ENCODE assay signal across 8 cellular contexts in the genomic region with DNA sequence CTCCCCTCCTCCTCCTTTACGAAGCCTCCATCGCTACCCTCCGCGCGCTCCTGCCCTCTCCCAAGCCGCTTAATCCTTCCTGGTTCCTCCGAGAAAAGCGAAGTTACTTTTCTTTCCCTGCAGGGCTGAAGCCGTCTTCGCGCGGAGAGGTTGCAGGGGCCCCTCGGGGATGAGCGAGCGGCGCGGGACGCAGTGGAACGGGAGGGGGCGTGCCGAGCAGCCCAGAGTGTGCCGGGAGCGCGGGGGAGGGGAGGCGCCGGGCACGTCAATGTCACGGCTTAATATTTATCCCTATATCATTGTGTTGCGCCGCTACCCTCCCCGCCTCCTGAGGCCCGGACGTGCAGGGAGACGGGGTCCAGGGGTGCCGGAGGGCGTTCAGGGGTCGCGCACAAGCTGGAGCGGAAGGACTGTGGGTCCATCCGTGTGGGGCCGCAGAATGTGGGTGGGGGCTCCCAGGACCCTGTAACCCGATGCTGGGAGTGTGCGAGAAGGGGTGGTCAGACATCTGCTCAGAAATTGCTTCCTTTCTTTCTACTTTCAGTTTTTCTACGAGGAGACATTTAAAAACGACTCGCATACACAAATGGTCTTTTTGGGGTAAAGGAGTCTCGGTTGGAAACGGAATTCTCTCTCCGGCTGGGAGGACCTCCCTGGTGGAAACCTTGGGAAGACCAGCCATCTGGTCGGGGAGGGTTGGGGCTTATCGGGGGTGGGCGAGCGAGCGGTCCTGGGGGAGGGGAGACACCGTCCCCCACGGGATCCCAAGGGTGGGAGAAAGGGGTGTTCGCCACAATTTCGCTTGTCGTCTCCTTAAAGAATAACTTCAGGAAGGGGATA. TPM values are rescaled to one million over a fixed set of nuclear protein-coding genes. Genes with fewer than 3 reads are reported as not detected.
DNase-seq lines count a peak whose midpoint lies in the region; ATAC-seq and TF ChIP-seq lines count a peak whose summit lies in the region.

No MANE protein-coding gene starts in this region.

- peak in 1 of 2 donors; percentile 50 for TF ChIP-seq POLR2A in sigmoid colon (IDR thresholded peaks at IDR 0.05)

- intact Hi-C loops in sigmoid colon (cut with DNase I): loop anchor here (1.0 to 5.0 kb wide), 4 partner anchors 116 to 307 kb away; a partner anchor contains a TSS

- peaks cover 0 to 35% (median 25%) of the 10 kb centered on the region in 4 donors for H3K4me1 ChIP-seq in sigmoid colon

- peak; percentile 47 for ATAC-seq in GM21576 (IDR thresholded peaks at IDR 0.05; ENCODE audit: unreplicated experiment)

- in situ Hi-C loops in KBM-7 (cut with MboI; ENCODE audit: low pct_unique_long_range_greater_than_20kb, low sequenced_read_pairs) (no loop called here), astrocyte of the cerebellum (cut with HindIII; ENCODE audit: low sequenced_read_pairs) (loop anchor here (25.0 kb wide), 1 partner anchor 203 kb away; no protein-coding TSS in a partner anchor)

- peak overlapping the region; percentile 79 to 97 (median 93) for H3K27ac ChIP-seq in sigmoid colon

- DNase-seq in GM04504 (ENCODE audit: low read depth): peak; percentile 42
- DNase-seq in KBM-7: peak; percentile 84
- peak; percentile 61 for DNase-seq in T-helper 22 cell (ENCODE audit: low read depth)
- no peak for DNase-seq in astrocyte of the cerebellum (ENCODE audit: low read depth)
- peak; percentile 51 to 74 for DNase-seq in hippocampal formation (lab: John Stamatoyannopoulos, UW)
- peak; percentile 88 for DNase-seq in sigmoid colon
- DNase-seq in DMS153 treated with DMSO at 0.1 percent for 48 hours (lab: John Stamatoyannopoulos, UW; ENCODE audit: unreplicated experiment): no peak

- no peaks in the 10 kb centered on the region for H3K36me3 ChIP-seq in sigmoid colon

- H3K9me3 ChIP-seq in sigmoid colon: no peaks in the 10 kb centered on the region

- WGBS in sigmoid colon, 2 donors: 0 to 1% methylated on average over 59 of the region's 59 CpGs

- TF ChIP-seq CTCF in astrocyte of the cerebellum (IDR thresholded peaks at IDR 0.05; ENCODE audit: low read depth, low read length, missing control alignments) (peak; percentile 28), sigmoid colon (IDR thresholded peaks at IDR 0.05) (no peak)

- H3K27me3 ChIP-seq in sigmoid colon: no peaks in the 10 kb centered on the region

- peak overlapping the region; percentile 73 for H3K4me3 ChIP-seq in astrocyte of the cerebellum (ENCODE audit: low read depth, low read length)
- H3K4me3 ChIP-seq in sigmoid colon: peak overlapping the region; percentile 55 to 84 (median 80)

- no peak for TF ChIP-seq EP300 in sigmoid colon (IDR thresholded peaks at IDR 0.05)

RNA-seq across cellular contexts. Expression of a gene that starts 2.4 kb away (rescaled TPM):
- 10 to 100 TPM; 13.3 to 25.8 (median 19.9) TPM for total RNA-seq in sigmoid colon
- 1 to 10 TPM; 2.4 to 7.1 (median 3.2) TPM for polyA plus RNA-seq in sigmoid colon

Comparison
In these comparisons a context has a peak if more than half of its experiments do, and no peak if none do; other contexts are left out.
1. DNase-seq: peak in GM04504 (single experiment), KBM-7 (single experiment), T-helper 22 cell (single experiment), hippocampal formation (2 of 2) and sigmoid colon (single experiment); none in astrocyte of the cerebellum (single experiment) and DMS153 treated with DMSO at 0.1 percent for 48 hours (single experiment).